Comparison of ENCODE assay signal across 1 cellular context in the genomic region with DNA sequence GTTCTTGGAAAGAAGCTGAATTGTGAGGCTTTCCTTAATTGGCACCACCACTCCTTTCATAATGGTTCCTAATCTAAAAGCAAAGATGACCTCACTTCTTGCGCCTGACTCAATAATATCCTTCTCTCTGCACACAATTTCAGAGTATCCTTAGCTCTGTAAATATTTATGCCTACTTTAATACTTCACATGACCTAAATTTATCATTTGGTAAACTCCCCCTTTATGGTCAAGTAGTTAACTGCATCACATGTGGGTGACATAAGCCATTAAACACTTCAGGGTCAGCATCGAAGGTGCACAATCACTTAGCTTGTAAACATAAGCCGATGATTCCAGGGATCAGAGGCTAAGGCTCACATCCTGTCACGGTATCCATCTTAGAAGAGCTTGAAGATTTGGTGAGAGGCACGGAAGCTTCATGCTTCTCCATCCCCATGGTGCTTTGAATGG.
TF ChIP-seq lines count a peak whose summit lies in the region.

No MANE protein-coding gene starts in this region.

TF ChIP-seq in HEK293, 187 proteins besides CTCF, POLR2A, EP300 and RAD21 (continued from another document):
- TF ChIP-seq, protein P1, sequence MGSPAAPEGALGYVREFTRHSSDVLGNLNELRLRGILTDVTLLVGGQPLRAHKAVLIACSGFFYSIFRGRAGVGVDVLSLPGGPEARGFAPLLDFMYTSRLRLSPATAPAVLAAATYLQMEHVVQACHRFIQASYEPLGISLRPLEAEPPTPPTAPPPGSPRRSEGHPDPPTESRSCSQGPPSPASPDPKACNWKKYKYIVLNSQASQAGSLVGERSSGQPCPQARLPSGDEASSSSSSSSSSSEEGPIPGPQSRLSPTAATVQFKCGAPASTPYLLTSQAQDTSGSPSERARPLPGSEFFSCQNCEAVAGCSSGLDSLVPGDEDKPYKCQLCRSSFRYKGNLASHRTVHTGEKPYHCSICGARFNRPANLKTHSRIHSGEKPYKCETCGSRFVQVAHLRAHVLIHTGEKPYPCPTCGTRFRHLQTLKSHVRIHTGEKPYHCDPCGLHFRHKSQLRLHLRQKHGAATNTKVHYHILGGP (tag by site-specific recombination; IDR thresholded peaks at IDR 0.05): peak; percentile 97
- 0 out of 2 replicates have a peak, but pooled peaks have one; percentile 22 for TF ChIP-seq KLF1 (tag by site-specific recombination; IDR thresholded peaks at IDR 0.05)
- no peak for TF ChIP-seq ZNF677 (tag by site-specific recombination; IDR thresholded peaks at IDR 0.05)
- TF ChIP-seq ZNF768 (tag by site-specific recombination; IDR thresholded peaks at IDR 0.05): no peak
- TF ChIP-seq ZNF114 (tag by site-specific recombination; IDR thresholded peaks at IDR 0.05): no peak
- peak; percentile 53; the same call in 1 of the 2 replicates for TF ChIP-seq ZNF2 (tag by site-specific recombination; IDR thresholded peaks at IDR 0.05)
- TF ChIP-seq ZNF391 (tag by site-specific recombination; IDR thresholded peaks at IDR 0.05; ENCODE audit: borderline replicate concordance, low read depth): no peak
- TF ChIP-seq ZNF433 (tag by site-specific recombination; IDR thresholded peaks at IDR 0.05; ENCODE audit: low read depth): no peak
- TF ChIP-seq ZNF202 (tag by site-specific recombination; IDR thresholded peaks at IDR 0.05; ENCODE audit: borderline replicate concordance): no peak
- TF ChIP-seq ZNF341 (tag by site-specific recombination; IDR thresholded peaks at IDR 0.05; ENCODE audit: low read depth): no peak
- TF ChIP-seq KLF16 (tag by site-specific recombination; IDR thresholded peaks at IDR 0.05): peak; percentile 41; the same call in 1 of the 2 replicates
- TF ChIP-seq, protein P2, sequence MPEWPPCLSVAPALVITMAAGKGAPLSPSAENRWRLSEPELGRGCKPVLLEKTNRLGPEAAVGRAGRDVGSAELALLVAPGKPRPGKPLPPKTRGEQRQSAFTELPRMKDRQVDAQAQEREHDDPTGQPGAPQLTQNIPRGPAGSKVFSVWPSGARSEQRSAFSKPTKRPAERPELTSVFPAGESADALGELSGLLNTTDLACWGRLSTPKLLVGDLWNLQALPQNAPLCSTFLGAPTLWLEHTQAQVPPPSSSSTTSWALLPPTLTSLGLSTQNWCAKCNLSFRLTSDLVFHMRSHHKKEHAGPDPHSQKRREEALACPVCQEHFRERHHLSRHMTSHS (tag by site-specific recombination; IDR thresholded peaks at IDR 0.05): no peak
- no peak for TF ChIP-seq GLI4 (tag by site-specific recombination; IDR thresholded peaks at IDR 0.05)
- TF ChIP-seq MZF1 (tag by site-specific recombination; IDR thresholded peaks at IDR 0.05; ENCODE audit: borderline replicate concordance): peak; percentile 70; the same call in 1 of the 2 replicates
- TF ChIP-seq ZNF16 (tag by site-specific recombination; IDR thresholded peaks at IDR 0.05; ENCODE audit: low read depth): no peak
- TF ChIP-seq, protein P3, sequence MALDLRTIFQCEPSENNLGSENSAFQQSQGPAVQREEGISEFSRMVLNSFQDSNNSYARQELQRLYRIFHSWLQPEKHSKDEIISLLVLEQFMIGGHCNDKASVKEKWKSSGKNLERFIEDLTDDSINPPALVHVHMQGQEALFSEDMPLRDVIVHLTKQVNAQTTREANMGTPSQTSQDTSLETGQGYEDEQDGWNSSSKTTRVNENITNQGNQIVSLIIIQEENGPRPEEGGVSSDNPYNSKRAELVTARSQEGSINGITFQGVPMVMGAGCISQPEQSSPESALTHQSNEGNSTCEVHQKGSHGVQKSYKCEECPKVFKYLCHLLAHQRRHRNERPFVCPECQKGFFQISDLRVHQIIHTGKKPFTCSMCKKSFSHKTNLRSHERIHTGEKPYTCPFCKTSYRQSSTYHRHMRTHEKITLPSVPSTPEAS (tag by site-specific recombination; IDR thresholded peaks at IDR 0.05): peak; percentile 89
- TF ChIP-seq ZNF785 (tag by site-specific recombination; IDR thresholded peaks at IDR 0.05): no peak
- no peak for TF ChIP-seq HOXA7 (CRISPR knock-in tag; IDR thresholded peaks at IDR 0.05; ENCODE audit: borderline replicate concordance)
- no peak for TF ChIP-seq ZNF19 (tag by site-specific recombination; IDR thresholded peaks at IDR 0.05; ENCODE audit: low read depth)
- TF ChIP-seq, protein P4, sequence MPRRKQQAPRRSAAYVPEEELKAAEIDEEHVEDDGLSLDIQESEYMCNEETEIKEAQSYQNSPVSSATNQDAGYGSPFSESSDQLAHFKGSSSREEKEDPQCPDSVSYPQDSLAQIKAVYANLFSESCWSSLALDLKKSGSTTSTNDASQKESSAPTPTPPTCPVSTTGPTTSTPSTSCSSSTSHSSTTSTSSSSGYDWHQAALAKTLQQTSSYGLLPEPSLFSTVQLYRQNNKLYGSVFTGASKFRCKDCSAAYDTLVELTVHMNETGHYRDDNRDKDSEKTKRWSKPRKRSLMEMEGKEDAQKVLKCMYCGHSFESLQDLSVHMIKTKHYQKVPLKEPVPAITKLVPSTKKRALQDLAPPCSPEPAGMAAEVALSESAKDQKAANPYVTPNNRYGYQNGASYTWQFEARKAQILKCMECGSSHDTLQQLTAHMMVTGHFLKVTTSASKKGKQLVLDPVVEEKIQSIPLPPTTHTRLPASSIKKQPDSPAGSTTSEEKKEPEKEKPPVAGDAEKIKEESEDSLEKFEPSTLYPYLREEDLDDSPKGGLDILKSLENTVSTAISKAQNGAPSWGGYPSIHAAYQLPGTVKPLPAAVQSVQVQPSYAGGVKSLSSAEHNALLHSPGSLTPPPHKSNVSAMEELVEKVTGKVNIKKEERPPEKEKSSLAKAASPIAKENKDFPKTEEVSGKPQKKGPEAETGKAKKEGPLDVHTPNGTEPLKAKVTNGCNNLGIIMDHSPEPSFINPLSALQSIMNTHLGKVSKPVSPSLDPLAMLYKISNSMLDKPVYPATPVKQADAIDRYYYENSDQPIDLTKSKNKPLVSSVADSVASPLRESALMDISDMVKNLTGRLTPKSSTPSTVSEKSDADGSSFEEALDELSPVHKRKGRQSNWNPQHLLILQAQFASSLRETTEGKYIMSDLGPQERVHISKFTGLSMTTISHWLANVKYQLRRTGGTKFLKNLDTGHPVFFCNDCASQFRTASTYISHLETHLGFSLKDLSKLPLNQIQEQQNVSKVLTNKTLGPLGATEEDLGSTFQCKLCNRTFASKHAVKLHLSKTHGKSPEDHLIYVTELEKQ (tag by site-specific recombination; IDR thresholded peaks at IDR 0.05; ENCODE audit: borderline replicate concordance): peak; percentile 94
- no peak for TF ChIP-seq SETDB1 (IDR thresholded peaks at IDR 0.05; ENCODE audit: insufficient read length, low read length)
- no peak for TF ChIP-seq ZNF837 (tag by site-specific recombination; IDR thresholded peaks at IDR 0.05)
- TF ChIP-seq, protein P5, sequence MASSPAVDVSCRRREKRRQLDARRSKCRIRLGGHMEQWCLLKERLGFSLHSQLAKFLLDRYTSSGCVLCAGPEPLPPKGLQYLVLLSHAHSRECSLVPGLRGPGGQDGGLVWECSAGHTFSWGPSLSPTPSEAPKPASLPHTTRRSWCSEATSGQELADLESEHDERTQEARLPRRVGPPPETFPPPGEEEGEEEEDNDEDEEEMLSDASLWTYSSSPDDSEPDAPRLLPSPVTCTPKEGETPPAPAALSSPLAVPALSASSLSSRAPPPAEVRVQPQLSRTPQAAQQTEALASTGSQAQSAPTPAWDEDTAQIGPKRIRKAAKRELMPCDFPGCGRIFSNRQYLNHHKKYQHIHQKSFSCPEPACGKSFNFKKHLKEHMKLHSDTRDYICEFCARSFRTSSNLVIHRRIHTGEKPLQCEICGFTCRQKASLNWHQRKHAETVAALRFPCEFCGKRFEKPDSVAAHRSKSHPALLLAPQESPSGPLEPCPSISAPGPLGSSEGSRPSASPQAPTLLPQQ (tag by site-specific recombination; IDR thresholded peaks at IDR 0.05): peak; percentile 70; the same call in 1 of the 2 replicates
- TF ChIP-seq, protein P6, sequence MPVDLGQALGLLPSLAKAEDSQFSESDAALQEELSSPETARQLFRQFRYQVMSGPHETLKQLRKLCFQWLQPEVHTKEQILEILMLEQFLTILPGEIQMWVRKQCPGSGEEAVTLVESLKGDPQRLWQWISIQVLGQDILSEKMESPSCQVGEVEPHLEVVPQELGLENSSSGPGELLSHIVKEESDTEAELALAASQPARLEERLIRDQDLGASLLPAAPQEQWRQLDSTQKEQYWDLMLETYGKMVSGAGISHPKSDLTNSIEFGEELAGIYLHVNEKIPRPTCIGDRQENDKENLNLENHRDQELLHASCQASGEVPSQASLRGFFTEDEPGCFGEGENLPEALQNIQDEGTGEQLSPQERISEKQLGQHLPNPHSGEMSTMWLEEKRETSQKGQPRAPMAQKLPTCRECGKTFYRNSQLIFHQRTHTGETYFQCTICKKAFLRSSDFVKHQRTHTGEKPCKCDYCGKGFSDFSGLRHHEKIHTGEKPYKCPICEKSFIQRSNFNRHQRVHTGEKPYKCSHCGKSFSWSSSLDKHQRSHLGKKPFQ (tag by site-specific recombination; IDR thresholded peaks at IDR 0.05): no peak
- TF ChIP-seq, protein P7, sequence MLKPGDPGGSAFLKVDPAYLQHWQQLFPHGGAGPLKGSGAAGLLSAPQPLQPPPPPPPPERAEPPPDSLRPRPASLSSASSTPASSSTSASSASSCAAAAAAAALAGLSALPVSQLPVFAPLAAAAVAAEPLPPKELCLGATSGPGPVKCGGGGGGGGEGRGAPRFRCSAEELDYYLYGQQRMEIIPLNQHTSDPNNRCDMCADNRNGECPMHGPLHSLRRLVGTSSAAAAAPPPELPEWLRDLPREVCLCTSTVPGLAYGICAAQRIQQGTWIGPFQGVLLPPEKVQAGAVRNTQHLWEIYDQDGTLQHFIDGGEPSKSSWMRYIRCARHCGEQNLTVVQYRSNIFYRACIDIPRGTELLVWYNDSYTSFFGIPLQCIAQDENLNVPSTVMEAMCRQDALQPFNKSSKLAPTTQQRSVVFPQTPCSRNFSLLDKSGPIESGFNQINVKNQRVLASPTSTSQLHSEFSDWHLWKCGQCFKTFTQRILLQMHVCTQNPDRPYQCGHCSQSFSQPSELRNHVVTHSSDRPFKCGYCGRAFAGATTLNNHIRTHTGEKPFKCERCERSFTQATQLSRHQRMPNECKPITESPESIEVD (tag by site-specific recombination; IDR thresholded peaks at IDR 0.05): peak; percentile 94
- peak; percentile 99 for TF ChIP-seq SP7 (tag by site-specific recombination; IDR thresholded peaks at IDR 0.05)
- TF ChIP-seq, protein P8, sequence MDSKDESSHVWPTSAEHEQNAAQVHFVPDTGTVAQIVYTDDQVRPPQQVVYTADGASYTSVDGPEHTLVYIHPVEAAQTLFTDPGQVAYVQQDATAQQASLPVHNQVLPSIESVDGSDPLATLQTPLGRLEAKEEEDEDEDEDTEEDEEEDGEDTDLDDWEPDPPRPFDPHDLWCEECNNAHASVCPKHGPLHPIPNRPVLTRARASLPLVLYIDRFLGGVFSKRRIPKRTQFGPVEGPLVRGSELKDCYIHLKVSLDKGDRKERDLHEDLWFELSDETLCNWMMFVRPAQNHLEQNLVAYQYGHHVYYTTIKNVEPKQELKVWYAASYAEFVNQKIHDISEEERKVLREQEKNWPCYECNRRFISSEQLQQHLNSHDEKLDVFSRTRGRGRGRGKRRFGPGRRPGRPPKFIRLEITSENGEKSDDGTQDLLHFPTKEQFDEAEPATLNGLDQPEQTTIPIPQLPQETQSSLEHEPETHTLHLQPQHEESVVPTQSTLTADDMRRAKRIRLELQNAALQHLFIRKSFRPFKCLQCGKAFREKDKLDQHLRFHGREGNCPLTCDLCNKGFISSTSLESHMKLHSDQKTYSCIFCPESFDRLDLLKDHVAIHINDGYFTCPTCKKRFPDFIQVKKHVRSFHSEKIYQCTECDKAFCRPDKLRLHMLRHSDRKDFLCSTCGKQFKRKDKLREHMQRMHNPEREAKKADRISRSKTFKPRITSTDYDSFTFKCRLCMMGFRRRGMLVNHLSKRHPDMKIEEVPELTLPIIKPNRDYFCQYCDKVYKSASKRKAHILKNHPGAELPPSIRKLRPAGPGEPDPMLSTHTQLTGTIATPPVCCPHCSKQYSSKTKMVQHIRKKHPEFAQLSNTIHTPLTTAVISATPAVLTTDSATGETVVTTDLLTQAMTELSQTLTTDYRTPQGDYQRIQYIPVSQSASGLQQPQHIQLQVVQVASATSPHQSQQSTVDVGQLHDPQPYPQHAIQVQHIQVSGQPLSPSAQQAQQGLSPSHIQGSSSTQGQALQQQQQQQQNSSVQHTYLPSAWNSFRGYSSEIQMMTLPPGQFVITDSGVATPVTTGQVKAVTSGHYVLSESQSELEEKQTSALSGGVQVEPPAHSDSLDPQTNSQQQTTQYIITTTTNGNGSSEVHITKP (tag by site-specific recombination; IDR thresholded peaks at IDR 0.05): peak; percentile 71
- TF ChIP-seq ZNF248 (tag by site-specific recombination; IDR thresholded peaks at IDR 0.05): no peak
- no peak for TF ChIP-seq REPIN1 (tag by site-specific recombination; IDR thresholded peaks at IDR 0.05; ENCODE audit: low read depth)
- no peak for TF ChIP-seq ZNF610 (tag by site-specific recombination; IDR thresholded peaks at IDR 0.05; ENCODE audit: borderline replicate concordance)
- TF ChIP-seq HOXC10 (CRISPR knock-in tag; IDR thresholded peaks at IDR 0.05): no peak
- TF ChIP-seq IKZF3 (tag by site-specific recombination; IDR thresholded peaks at IDR 0.05): peak; percentile 79
- no peak for TF ChIP-seq ZNF830 (tag by site-specific recombination; IDR thresholded peaks at IDR 0.05; ENCODE audit: low read depth)
- peak; percentile 69 for TF ChIP-seq ZFP69B (tag by site-specific recombination; IDR thresholded peaks at IDR 0.05)
- peak; percentile 44; the same call in 1 of the 2 replicates for TF ChIP-seq GLIS2 (tag by site-specific recombination; IDR thresholded peaks at IDR 0.05)
- TF ChIP-seq ZNF416 (tag by site-specific recombination; IDR thresholded peaks at IDR 0.05): no peak
- peak; percentile 74; the same call in 1 of the 2 replicates for TF ChIP-seq ZNF10 (tag by site-specific recombination; IDR thresholded peaks at IDR 0.05)
- TF ChIP-seq, protein P9, sequence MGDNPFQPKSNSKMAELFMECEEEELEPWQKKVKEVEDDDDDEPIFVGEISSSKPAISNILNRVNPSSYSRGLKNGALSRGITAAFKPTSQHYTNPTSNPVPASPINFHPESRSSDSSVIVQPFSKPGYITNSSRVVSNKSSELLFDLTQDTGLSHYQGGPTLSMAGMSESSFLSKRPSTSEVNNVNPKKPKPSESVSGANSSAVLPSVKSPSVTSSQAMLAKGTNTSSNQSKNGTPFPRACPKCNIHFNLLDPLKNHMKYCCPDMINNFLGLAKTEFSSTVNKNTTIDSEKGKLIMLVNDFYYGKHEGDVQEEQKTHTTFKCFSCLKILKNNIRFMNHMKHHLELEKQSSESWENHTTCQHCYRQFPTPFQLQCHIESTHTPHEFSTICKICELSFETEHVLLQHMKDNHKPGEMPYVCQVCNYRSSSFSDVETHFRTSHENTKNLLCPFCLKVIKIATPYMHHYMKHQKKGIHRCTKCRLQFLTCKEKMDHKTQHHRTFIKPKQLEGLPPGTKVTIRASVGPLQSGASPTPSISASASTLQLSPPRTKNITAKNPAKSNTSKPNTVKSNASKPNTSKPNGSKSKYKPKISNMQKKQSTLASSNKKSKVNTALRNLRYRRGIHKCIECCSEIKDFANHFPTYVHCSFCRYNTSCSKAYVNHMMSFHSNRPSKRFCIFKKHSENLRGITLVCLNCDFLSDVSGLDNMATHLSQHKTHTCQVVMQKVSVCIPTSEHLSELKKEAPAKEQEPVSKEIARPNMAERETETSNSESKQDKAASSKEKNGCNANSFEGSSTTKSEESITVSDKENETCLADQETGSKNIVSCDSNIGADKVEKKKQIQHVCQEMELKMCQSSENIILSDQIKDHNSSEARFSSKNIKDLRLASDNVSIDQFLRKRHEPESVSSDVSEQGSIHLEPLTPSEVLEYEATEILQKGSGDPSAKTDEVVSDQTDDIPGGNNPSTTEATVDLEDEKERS (tag by site-specific recombination; IDR thresholded peaks at IDR 0.05): peak; percentile 60; the same call in 1 of the 2 replicates
- no peak for TF ChIP-seq ZNF174 (tag by site-specific recombination; IDR thresholded peaks at IDR 0.05)
TF ChIP-seq in HEK293: peak in this region for 64.
